ENCODE assay signal across 10 cellular contexts in genomic region chr5:92641031-92641962, GRCh38.
A peak's percentile ranks its signal among the peaks of the same experiment; 100 is the strongest.
DNase-seq lines count a peak whose midpoint lies in the region; ATAC-seq and TF ChIP-seq lines count a peak whose summit lies in the region.
"Had no signal": no experiment of that assay in that cellular context is flagged by ENCODE, and none has a peak within 500 bp of the region (broad histone marks: within the 10 kb centered on the region; RNA-seq: fewer than 3 reads in every experiment).

No MANE protein-coding gene starts in this region.

- H3K9me3 Mint-ChIP-seq in activated naive CD4-positive, alpha-beta T cell treated with anti-CD3 and anti-CD28 coated beads for 36 hours, result no peaks in the 10 kb centered on the region
- H3K9me3 Mint-ChIP-seq: stimulated activated naive CD8-positive, alpha-beta T cell treated with anti-CD3 and anti-CD28 coated beads, Interleukin-15, Interleukin-2, amounts not matched to agents 100 ng/mL and 50 ng/mL, for 24 hours had no signal

- CTCF ChIA-PET in activated naive CD4-positive, alpha-beta T cell treated with anti-CD3 and anti-CD28 coated beads for 36 hours (lab: Charles Lee), result no interaction called here

- intact Hi-C loops in activated naive CD4-positive, alpha-beta T cell treated with anti-CD3 and anti-CD28 coated beads for 36 hours (cut with micrococcal nuclease), result no loop called here

- no peaks in the 10 kb centered on the region for H3K27me3 Mint-ChIP-seq in activated naive CD4-positive, alpha-beta T cell treated with anti-CD3 and anti-CD28 coated beads for 36 hours (ENCODE audit: low read depth)
- H3K27me3 Mint-ChIP-seq: activated naive CD4-positive, alpha-beta T cell treated with anti-CD3 and anti-CD28 coated beads, Interleukin-2, amount 50 U/mL, for 24 hours; stimulated activated naive CD8-positive, alpha-beta T cell treated with anti-CD3 and anti-CD28 coated beads, Interleukin-15, Interleukin-2, amounts not matched to agents 100 ng/mL and 50 ng/mL, for 24 hours had no signal

- no peak for ATAC-seq in HG02970 (IDR thresholded peaks at IDR 0.05; ENCODE audit: low FRiP score, unreplicated experiment)

- peak overlapping the region; percentile 30 for H3K27ac ChIP-seq in brain microvascular endothelial cell

- H3K36me3 ChIP-seq in brain microvascular endothelial cell (replicated peaks), result no peaks in the 10 kb centered on the region

- no peaks in the 10 kb centered on the region for H3K27me3 ChIP-seq in brain microvascular endothelial cell (replicated peaks)

- in situ Hi-C loops in brain microvascular endothelial cell (cut with HindIII; ENCODE audit: low pct_ligation_motif_present, low sequenced_read_pairs), result no loop called here

- peak overlapping the region; percentile 36 for H3K4me3 ChIP-seq in brain microvascular endothelial cell (ENCODE audit: low read depth, low read length)

- DNase-seq in COLO829 (ENCODE audit: low spot score) (peak; percentile 1), NCI-H146 (lab: John Stamatoyannopoulos, UW) (peak; percentile 83), brain microvascular endothelial cell (peak; percentile 75), lung microvascular endothelial cell (ENCODE audit: low read depth in 2 of 2) (peak; percentile 86 to 91)
- no peak for DNase-seq in activated naive CD4-positive, alpha-beta T cell treated with anti-CD3 and anti-CD28 coated beads for 36 hours
- DNase-seq in activated CD8-positive, alpha-beta memory T cell treated with anti-CD3 and anti-CD28 coated beads, Interleukin-2, amount 50 U/mL, for 4 hours, result no peak
- DNase-seq in activated T-cell treated with anti-CD3 and anti-CD28 coated beads, Interleukin-2, amount 50 U/mL, for 1 hour, result no peak

- no peak overlapping the region for H3K27ac Mint-ChIP-seq in activated naive CD4-positive, alpha-beta T cell treated with anti-CD3 and anti-CD28 coated beads for 36 hours
- H3K27ac Mint-ChIP-seq: activated naive CD4-positive, alpha-beta T cell treated with anti-CD3 and anti-CD28 coated beads, Interleukin-2, amount 50 U/mL, for 24 hours; stimulated activated naive CD8-positive, alpha-beta T cell treated with anti-CD3 and anti-CD28 coated beads, Interleukin-15, Interleukin-2, amounts not matched to agents 100 ng/mL and 50 ng/mL, for 24 hours had no signal

- H3K4me1 Mint-ChIP-seq in activated naive CD4-positive, alpha-beta T cell treated with anti-CD3 and anti-CD28 coated beads for 36 hours (ENCODE audit: low read depth), result no peaks in the 10 kb centered on the region
- H3K4me1 Mint-ChIP-seq: activated naive CD4-positive, alpha-beta T cell treated with anti-CD3 and anti-CD28 coated beads, Interleukin-2, amount 50 U/mL, for 24 hours had no signal

- H3K36me3 Mint-ChIP-seq in activated naive CD4-positive, alpha-beta T cell treated with anti-CD3 and anti-CD28 coated beads for 36 hours (ENCODE audit: low read depth), result no peaks in the 10 kb centered on the region
- H3K36me3 Mint-ChIP-seq: activated naive CD4-positive, alpha-beta T cell treated with anti-CD3 and anti-CD28 coated beads, Interleukin-2, amount 50 U/mL, for 24 hours had no signal

- no peak for TF ChIP-seq CTCF in brain microvascular endothelial cell (IDR thresholded peaks at IDR 0.05; ENCODE audit: low read depth, low read length, missing control alignments)

- no peak overlapping the region for H3K4me3 Mint-ChIP-seq in activated naive CD4-positive, alpha-beta T cell treated with anti-CD3 and anti-CD28 coated beads for 36 hours
- H3K4me3 Mint-ChIP-seq: activated naive CD4-positive, alpha-beta T cell treated with anti-CD3 and anti-CD28 coated beads, Interleukin-2, amount 50 U/mL, for 24 hours; stimulated activated naive CD8-positive, alpha-beta T cell treated with anti-CD3 and anti-CD28 coated beads, Interleukin-15, Interleukin-2, amounts not matched to agents 100 ng/mL and 50 ng/mL, for 24 hours had no signal

Comparison
In these comparisons a context has a peak if more than half of its experiments do, and no peak if none do; other contexts are left out.
1. DNase-seq: peak in COLO829 (single experiment), NCI-H146 (single experiment), brain microvascular endothelial cell (single experiment) and lung microvascular endothelial cell (2 of 2); none in activated naive CD4-positive, alpha-beta T cell treated with anti-CD3 and anti-CD28 coated beads for 36 hours (single experiment), activated CD8-positive, alpha-beta memory T cell treated with anti-CD3 and anti-CD28 coated beads, Interleukin-2, amount 50 U/mL, for 4 hours (single experiment) and activated T-cell treated with anti-CD3 and anti-CD28 coated beads, Interleukin-2, amount 50 U/mL, for 1 hour (single experiment).